ENCODE assay signal across 21 cellular contexts in the genomic region with DNA sequence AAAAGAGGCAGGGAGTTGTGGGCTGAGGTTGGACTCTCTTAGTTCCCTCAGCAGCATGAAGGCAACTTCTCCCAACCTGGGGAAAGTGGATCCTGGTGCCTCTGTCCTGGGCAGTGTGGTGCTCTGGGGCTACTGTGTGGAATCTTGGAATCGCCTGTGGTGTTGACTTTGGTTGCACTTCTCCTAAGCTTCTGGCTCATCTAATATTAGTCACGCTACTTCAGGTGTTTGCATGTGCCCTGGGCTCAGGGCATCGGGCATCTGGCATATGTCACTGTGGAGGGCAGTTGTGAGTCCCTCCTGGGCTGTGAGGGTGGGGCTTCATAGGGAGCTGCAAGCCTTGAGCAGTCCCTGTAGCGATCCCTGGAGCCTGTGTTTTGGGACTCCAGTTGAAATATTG.
"Had no signal": no experiment of that assay in that cellular context is flagged by ENCODE, and none has a peak within 500 bp of the region (broad histone marks: within the 10 kb centered on the region; RNA-seq: fewer than 3 reads in every experiment).

No MANE protein-coding gene starts in this region.

- H3K36me3 ChIP-seq: brain microvascular endothelial cell, ovary, suprapubic skin had no signal

- H3K9me3 ChIP-seq: ovary, suprapubic skin had no signal

- H3K9me3 Mint-ChIP-seq: activated B cell treated with CpG ODN at 0.5 μM for 24 hours; activated naive CD4-positive, alpha-beta T cell treated with anti-CD3 and anti-CD28 coated beads for 36 hours; activated T-cell treated with anti-CD3 and anti-CD28 coated beads, Interleukin-2, amount 50 U/mL, for 24 hours; activated T-helper 2 cell treated with anti-CD3 and anti-CD28 coated beads, Interferon-gamma antibody, Interleukin-2, Interleukin-4, amounts not matched to agents 10 μg/mL and 5 μg/mL and 100 μg/mL, durations not matched to agents 14 hours and 24 hours and 36 hours; naive thymus-derived CD8-positive, alpha-beta T cell; stimulated activated naive CD8-positive, alpha-beta T cell treated with anti-CD3 and anti-CD28 coated beads, Interleukin-15, amount 100 ng/mL, for 72 hours; T-cell had no signal

- DNase-seq: activated B cell treated with CpG ODN at 0.5 μM for 24 hours; activated CD4-positive, alpha-beta T cell treated with anti-CD3 and anti-CD28 coated beads for 4 hours; activated CD8-positive, alpha-beta T cell treated with anti-CD3 and anti-CD28 coated beads, Interleukin-2, amount 10 ng/mL, durations not matched to agents 7 days and 5 days; activated naive CD4-positive, alpha-beta T cell treated with anti-CD3 and anti-CD28 coated beads for 36 hours; activated T-cell treated with anti-CD3 and anti-CD28 coated beads, Interleukin-2, amount 50 U/mL, for 24 hours; brain microvascular endothelial cell; cerebellar nuclear complex; effector CD8-positive, alpha-beta T cell; hippocampal formation; islet precursor cell; naive thymus-derived CD8-positive, alpha-beta T cell; ovary; stimulated activated CD4-positive, alpha-beta T cell treated with anti-CD3 and anti-CD28 coated beads, Interleukin-4, amount 100 ng/mL, for 1 hour; stimulated activated naive CD8-positive, alpha-beta T cell treated with anti-CD3 and anti-CD28 coated beads, Interleukin-15, amount 100 ng/mL, for 72 hours; T-cell; T-helper 9 cell had no signal

- H3K4me1 Mint-ChIP-seq: activated B cell treated with CpG ODN at 0.5 μM for 24 hours; stimulated activated naive CD8-positive, alpha-beta T cell treated with anti-CD3 and anti-CD28 coated beads, Interleukin-15, amount 100 ng/mL, for 72 hours; T-cell had no signal

- H3K4me2 ChIP-seq: smooth muscle cell had no signal

- H3K4me3 Mint-ChIP-seq: activated B cell treated with CpG ODN at 0.5 μM for 24 hours; activated CD8-positive, alpha-beta T cell treated with anti-CD3 and anti-CD28 coated beads, Interleukin-2, amount 10 ng/mL, durations not matched to agents 7 days and 5 days; activated naive CD4-positive, alpha-beta T cell treated with anti-CD3 and anti-CD28 coated beads for 36 hours; activated T-cell treated with anti-CD3 and anti-CD28 coated beads, Interleukin-2, amount 50 U/mL, for 24 hours; naive thymus-derived CD8-positive, alpha-beta T cell; stimulated activated naive CD8-positive, alpha-beta T cell treated with anti-CD3 and anti-CD28 coated beads, Interleukin-15, amount 100 ng/mL, for 72 hours; T-cell had no signal

- H3K27me3 ChIP-seq: brain microvascular endothelial cell, ovary, suprapubic skin had no signal

- H3K27me3 Mint-ChIP-seq: activated T-cell treated with anti-CD3 and anti-CD28 coated beads, Interleukin-2, amount 50 U/mL, for 24 hours; stimulated activated naive CD8-positive, alpha-beta T cell treated with anti-CD3 and anti-CD28 coated beads, Interleukin-15, amount 100 ng/mL, for 72 hours had no signal

- H3K27ac Mint-ChIP-seq: activated B cell treated with CpG ODN at 0.5 μM for 24 hours; activated CD8-positive, alpha-beta T cell treated with anti-CD3 and anti-CD28 coated beads, Interleukin-2, amount 10 ng/mL, durations not matched to agents 7 days and 5 days; activated naive CD4-positive, alpha-beta T cell treated with anti-CD3 and anti-CD28 coated beads for 36 hours; activated T-cell treated with anti-CD3 and anti-CD28 coated beads, Interleukin-2, amount 50 U/mL, for 24 hours; activated T-helper 2 cell treated with anti-CD3 and anti-CD28 coated beads, Interferon-gamma antibody, Interleukin-2, Interleukin-4, amounts not matched to agents 10 μg/mL and 5 μg/mL and 100 μg/mL, durations not matched to agents 14 hours and 24 hours and 36 hours; naive thymus-derived CD8-positive, alpha-beta T cell; stimulated activated naive CD8-positive, alpha-beta T cell treated with anti-CD3 and anti-CD28 coated beads, Interleukin-15, amount 100 ng/mL, for 72 hours; T-cell had no signal

- ATAC-seq: activated CD8-positive, alpha-beta T cell treated with anti-CD3 and anti-CD28 coated beads, Interleukin-2, amount 10 ng/mL, durations not matched to agents 7 days and 5 days; naive thymus-derived CD8-positive, alpha-beta T cell; sciatic nerve; SK-N-SH treated with all-trans-retinoic acid at 6 μM for 48 hours; stimulated activated naive CD8-positive, alpha-beta T cell treated with anti-CD3 and anti-CD28 coated beads, Interleukin-15, amount 100 ng/mL, for 72 hours; T-cell had no signal

- H3K4me3 ChIP-seq: ovary, smooth muscle cell, suprapubic skin had no signal

- H3K27ac ChIP-seq: brain microvascular endothelial cell, ovary, suprapubic skin had no signal

- H3K36me3 Mint-ChIP-seq: T-cell had no signal

- H3K4me1 ChIP-seq: suprapubic skin had no signal
